ENCODE assay signal across 26 cellular contexts in the genomic region with DNA sequence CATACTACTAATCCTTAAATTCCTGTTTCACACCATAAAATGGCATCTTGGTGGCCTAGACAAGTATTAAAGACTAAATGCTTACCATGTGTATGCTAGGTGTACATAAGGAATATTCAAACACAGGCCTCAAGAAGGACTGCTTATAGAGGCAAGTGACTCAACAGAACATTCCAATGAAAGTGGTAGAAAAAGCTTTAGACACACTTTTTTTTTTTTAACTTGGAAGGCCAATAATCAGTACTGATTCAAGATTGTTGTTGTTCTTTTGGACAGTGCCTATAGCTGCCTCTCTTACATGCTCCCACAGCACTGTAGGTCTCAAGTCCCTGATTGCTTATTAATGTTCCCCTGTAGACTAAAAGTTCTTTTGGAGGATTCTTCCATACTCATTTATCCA.
DNase-seq lines count a peak whose midpoint lies in the region; ATAC-seq and TF ChIP-seq lines count a peak whose summit lies in the region.
"Had no signal": no experiment of that assay in that cellular context is flagged by ENCODE, and none has a peak within 500 bp of the region (broad histone marks: within the 10 kb centered on the region; RNA-seq: fewer than 3 reads in every experiment).

No MANE protein-coding gene starts in this region.

- no peak overlapping the region for H3K4me3 Mint-ChIP-seq in activated naive CD4-positive, alpha-beta T cell treated with anti-CD3 and anti-CD28 coated beads for 36 hours
- H3K4me3 Mint-ChIP-seq: activated CD8-positive, alpha-beta T cell treated with anti-CD3 and anti-CD28 coated beads for 36 hours; stimulated activated memory B cell treated with anti-CD40 and anti-IgM and Interleukin-4, amounts not matched to agents 10 μg/mL and 1 μg/mL and 100 μg/mL, for 72 hours; T-helper 1 cell treated with Interleukin-12 subunit alpha and Interleukin-12 subunit beta and Interleukin-4 antibody, amounts not matched to agents 30 μg/mL and 1 μg/mL, for 36 hours had no signal

- TF ChIP-seq CTCF in cardiac muscle cell (IDR thresholded peaks at IDR 0.05; ENCODE audit: low read depth, low read length) (no peak), heart left ventricle (IDR thresholded peaks at IDR 0.05) (no peak), choroid plexus epithelial cell (conservative IDR thresholded peaks at IDR 0.05; ENCODE audit: low read depth, low read length) (no peak), left lung (IDR thresholded peaks at IDR 0.05) (no peak)

- no peaks in the 10 kb centered on the region for H3K9me3 Mint-ChIP-seq in activated naive CD4-positive, alpha-beta T cell treated with anti-CD3 and anti-CD28 coated beads for 36 hours
- H3K9me3 Mint-ChIP-seq: activated CD8-positive, alpha-beta T cell treated with anti-CD3 and anti-CD28 coated beads for 36 hours; activated naive CD4-positive, alpha-beta T cell treated with anti-CD3 and anti-CD28 coated beads, Interleukin-2, amount 50 U/mL, for 72 hours; activated T-helper 2 cell treated with anti-CD3 and anti-CD28 coated beads, Interferon-gamma antibody, Interleukin-2, Interleukin-4, amounts not matched to agents 10 μg/mL and 5 μg/mL and 100 μg/mL, durations not matched to agents 14 hours and 24 hours and 36 hours; stimulated activated memory B cell treated with anti-CD40 and anti-IgM and Interleukin-4, amounts not matched to agents 10 μg/mL and 1 μg/mL and 100 μg/mL, for 72 hours; T-helper 1 cell treated with Interleukin-12 subunit alpha and Interleukin-12 subunit beta and Interleukin-4 antibody, amounts not matched to agents 30 μg/mL and 1 μg/mL, for 36 hours had no signal

- H3K27ac ChIP-seq in cardiac muscle cell, result peak overlapping the region; percentile 2
- no peak overlapping the region for H3K27ac ChIP-seq in heart left ventricle
- H3K27ac ChIP-seq in left lung, result no peak overlapping the region
- H3K27ac ChIP-seq: ascending aorta; BLaER1 treated with 17β-estradiol and CSF1 and Interleukin-3, amounts not matched to agents 10 nM and 100 nM; heart right ventricle had no signal

- H3K4me3 ChIP-seq in cardiac muscle cell, result no peak overlapping the region
- no peak overlapping the region for H3K4me3 ChIP-seq in heart left ventricle
- no peak overlapping the region for H3K4me3 ChIP-seq in choroid plexus epithelial cell (ENCODE audit: low read depth, low read length)
- no peak overlapping the region for H3K4me3 ChIP-seq in left lung
- H3K4me3 ChIP-seq: ascending aorta; BLaER1 treated with 17β-estradiol and CSF1 and Interleukin-3, amounts not matched to agents 10 nM and 100 nM; heart right ventricle had no signal

- H3K9me3 ChIP-seq in cardiac muscle cell (ENCODE audit: low read depth), result no peaks in the 10 kb centered on the region
- H3K9me3 ChIP-seq in heart left ventricle, result no peaks in the 10 kb centered on the region
- H3K9me3 ChIP-seq in left lung, result no peaks in the 10 kb centered on the region
- H3K9me3 ChIP-seq: ascending aorta; BLaER1 treated with 17β-estradiol and CSF1 and Interleukin-3, amounts not matched to agents 10 nM and 100 nM; heart right ventricle had no signal

- DNase-seq in cardiac muscle cell (ENCODE audit: low read depth in 1 of 2, low spot score in 1 of 2) (no peak), heart left ventricle (no peak), choroid plexus epithelial cell (ENCODE audit: low read depth) (peak; percentile 69), left lung (no peak), T-helper 9 cell (no peak)
- DNase-seq in activated CD4-positive, alpha-beta T cell treated with anti-CD3 and anti-CD28 coated beads, Interleukin-2, amount 50 U/mL, for 4 hours, result no peak
- DNase-seq in activated naive CD4-positive, alpha-beta T cell treated with anti-CD3 and anti-CD28 coated beads for 36 hours, result no peak
- DNase-seq: activated CD8-positive, alpha-beta T cell treated with anti-CD3 and anti-CD28 coated beads for 36 hours; cerebellar nuclear complex; COR-L47; DMS53; GOT3; heart right ventricle; left cardiac atrium; posterior cingulate gyrus; RPMI8226; stimulated activated CD4-positive, alpha-beta T cell treated with anti-CD3 and anti-CD28 coated beads, Interleukin-4, amount 100 ng/mL, for 4 hours had no signal

- H3K27me3 Mint-ChIP-seq in activated naive CD4-positive, alpha-beta T cell treated with anti-CD3 and anti-CD28 coated beads for 36 hours (ENCODE audit: low read depth), result no peaks in the 10 kb centered on the region
- H3K27me3 Mint-ChIP-seq: activated CD8-positive, alpha-beta T cell treated with anti-CD3 and anti-CD28 coated beads for 36 hours; stimulated activated memory B cell treated with anti-CD40 and anti-IgM and Interleukin-4, amounts not matched to agents 10 μg/mL and 1 μg/mL and 100 μg/mL, for 72 hours had no signal

- intact Hi-C loops in heart left ventricle (cut with DNase I), result no loop called here
- intact Hi-C loops in left lung (cut with DNase I), result no loop called here
- intact Hi-C loops in activated naive CD4-positive, alpha-beta T cell treated with anti-CD3 and anti-CD28 coated beads for 36 hours (cut with micrococcal nuclease), result no loop called here

- no peak for ATAC-seq in heart left ventricle
- ATAC-seq in left lung, result peak; percentile 44
- ATAC-seq in HG03571 (IDR thresholded peaks at IDR 0.05; ENCODE audit: unreplicated experiment), result no peak
- ATAC-seq: activated CD4-positive, CD25-positive, alpha-beta regulatory T cell treated with anti-CD3 and anti-CD28 coated beads, Interleukin-2, amount 50 U/mL, for 24 hours; activated CD8-positive, alpha-beta T cell treated with anti-CD3 and anti-CD28 coated beads for 36 hours; activated naive CD4-positive, alpha-beta T cell treated with anti-CD3 and anti-CD28 coated beads, Interleukin-2, amount 50 U/mL, for 72 hours; heart right ventricle; left cardiac atrium; sciatic nerve; stimulated activated memory B cell treated with anti-CD40 and anti-IgM and Interleukin-4, amounts not matched to agents 10 μg/mL and 1 μg/mL and 100 μg/mL, for 72 hours had no signal

- H3K4me1 ChIP-seq in cardiac muscle cell (ENCODE audit: low read depth) (peaks cover 22% of the 10 kb centered on the region), heart left ventricle (peaks cover 0 to 6% (median 0%) of the 10 kb centered on the region in 12 donors), left lung (no peaks in the 10 kb centered on the region)
- H3K4me1 ChIP-seq: ascending aorta; BLaER1 treated with 17β-estradiol and CSF1 and Interleukin-3, amounts not matched to agents 10 nM and 100 nM had no signal

- peaks cover 5% of the 10 kb centered on the region for H3K36me3 ChIP-seq in cardiac muscle cell
- peaks cover 0 to 67% (median 0%) of the 10 kb centered on the region in 9 donors for H3K36me3 ChIP-seq in heart left ventricle
- peaks cover 0 to 13% of the 10 kb centered on the region in 2 donors for H3K36me3 ChIP-seq in left lung

- H3K4me1 Mint-ChIP-seq in activated naive CD4-positive, alpha-beta T cell treated with anti-CD3 and anti-CD28 coated beads for 36 hours (ENCODE audit: low read depth), result peaks cover 7% of the 10 kb centered on the region
- H3K4me1 Mint-ChIP-seq: stimulated activated memory B cell treated with anti-CD40 and anti-IgM and Interleukin-4, amounts not matched to agents 10 μg/mL and 1 μg/mL and 100 μg/mL, for 72 hours had no signal

- CTCF ChIA-PET in activated naive CD4-positive, alpha-beta T cell treated with anti-CD3 and anti-CD28 coated beads for 36 hours (lab: Charles Lee), result interaction anchor here (0.7 kb wide), 1 partner anchor 250 kb away, joined by 4 read pairs; no protein-coding TSS in a partner anchor

- TF ChIP-seq POLR2A in heart left ventricle (IDR thresholded peaks at IDR 0.05), result no peak

- H3K27me3 ChIP-seq in cardiac muscle cell (no peaks in the 10 kb centered on the region), heart left ventricle (no peaks in the 10 kb centered on the region), left lung (no peaks in the 10 kb centered on the region)
- H3K27me3 ChIP-seq: ascending aorta; BLaER1 treated with 17β-estradiol and CSF1 and Interleukin-3, amounts not matched to agents 10 nM and 100 nM; heart right ventricle had no signal

- no peak overlapping the region for H3K27ac Mint-ChIP-seq in activated naive CD4-positive, alpha-beta T cell treated with anti-CD3 and anti-CD28 coated beads for 36 hours
- H3K27ac Mint-ChIP-seq: activated CD8-positive, alpha-beta T cell treated with anti-CD3 and anti-CD28 coated beads for 36 hours; activated naive CD4-positive, alpha-beta T cell treated with anti-CD3 and anti-CD28 coated beads, Interleukin-2, amount 50 U/mL, for 72 hours; activated T-helper 2 cell treated with anti-CD3 and anti-CD28 coated beads, Interferon-gamma antibody, Interleukin-2, Interleukin-4, amounts not matched to agents 10 μg/mL and 5 μg/mL and 100 μg/mL, durations not matched to agents 14 hours and 24 hours and 36 hours; stimulated activated memory B cell treated with anti-CD40 and anti-IgM and Interleukin-4, amounts not matched to agents 10 μg/mL and 1 μg/mL and 100 μg/mL, for 72 hours; T-helper 1 cell treated with Interleukin-12 subunit alpha and Interleukin-12 subunit beta and Interleukin-4 antibody, amounts not matched to agents 30 μg/mL and 1 μg/mL, for 36 hours had no signal

- peaks cover 1% of the 10 kb centered on the region for H3K36me3 Mint-ChIP-seq in activated naive CD4-positive, alpha-beta T cell treated with anti-CD3 and anti-CD28 coated beads for 36 hours (ENCODE audit: low read depth)
- H3K36me3 Mint-ChIP-seq: activated naive CD4-positive, alpha-beta T cell treated with anti-CD3 and anti-CD28 coated beads, Interleukin-2, amount 50 U/mL, for 72 hours had no signal
